In genomic region chr16:30656974-30657865, GRCh38 we compare ENCODE assay signal across 8 cellular contexts. TPM values are rescaled to one million over a fixed set of nuclear protein-coding genes. Genes with fewer than 3 reads are reported as not detected.
DNase-seq lines count a peak whose midpoint lies in the region; ATAC-seq and TF ChIP-seq lines count a peak whose summit lies in the region.

No MANE protein-coding gene starts in this region.

- H3K9me2 ChIP-seq in SU-DHL-6 (replicated peaks; ENCODE audit: insufficient read depth, low read length), result no peaks in the 10 kb centered on the region

- H3K27me3 ChIP-seq in SU-DHL-6 (ENCODE audit: low read length) (no peaks in the 10 kb centered on the region), gastroesophageal sphincter (no peaks in the 10 kb centered on the region), skeletal muscle satellite cell (ENCODE audit: control insufficient read depth, insufficient read depth, low read length) (no peaks in the 10 kb centered on the region)

- H3K79me2 ChIP-seq in SU-DHL-6 (ENCODE audit: insufficient read depth, low read length), result peaks cover 26% of the 10 kb centered on the region; the same call in 1 of the 2 replicates

- H2AFZ ChIP-seq in SU-DHL-6 (ENCODE audit: low read depth, low read length, severe bottlenecking), result peak overlapping the region; percentile 54

- H3K4me3 Mint-ChIP-seq in activated naive CD4-positive, alpha-beta T cell treated with anti-CD3 and anti-CD28 coated beads, Interleukin-2, amount 50 U/mL, for 24 hours, result peak overlapping the region; percentile 87

- H3K9me3 Mint-ChIP-seq in activated naive CD4-positive, alpha-beta T cell treated with anti-CD3 and anti-CD28 coated beads, Interleukin-2, amount 50 U/mL, for 24 hours, result no peaks in the 10 kb centered on the region

- POLR2A ChIA-PET in GM10248 (lab: Yijun Ruan, JAX), result interaction anchor here (0.5 kb wide), 1 partner anchor 89 kb away, joined by 3 read pairs; no protein-coding TSS in a partner anchor

- H3K36me3 Mint-ChIP-seq in activated naive CD4-positive, alpha-beta T cell treated with anti-CD3 and anti-CD28 coated beads, Interleukin-2, amount 50 U/mL, for 24 hours, result peaks cover 21% of the 10 kb centered on the region

- no peak for DNase-seq in activated naive CD4-positive, alpha-beta T cell (lab: John Stamatoyannopoulos, UW)
- no peak for DNase-seq in NCI-H2107 (lab: John Stamatoyannopoulos, UW)
- no peak for DNase-seq in GM10248 (ENCODE audit: extremely low spot score)

- H3F3A ChIP-seq in SU-DHL-6 (ENCODE audit: insufficient read depth), result peaks cover 26% of the 10 kb centered on the region

- H3K4me1 Mint-ChIP-seq in activated naive CD4-positive, alpha-beta T cell treated with anti-CD3 and anti-CD28 coated beads, Interleukin-2, amount 50 U/mL, for 24 hours, result peaks cover 42% of the 10 kb centered on the region

- peak overlapping the region; percentile 94 for H3K27ac Mint-ChIP-seq in activated naive CD4-positive, alpha-beta T cell treated with anti-CD3 and anti-CD28 coated beads, Interleukin-2, amount 50 U/mL, for 24 hours

- H3K4me3 ChIP-seq in SU-DHL-6 (ENCODE audit: insufficient read depth, low read length, poor library complexity, severe bottlenecking), result peak overlapping the region; percentile 48
- H3K4me3 ChIP-seq in gastroesophageal sphincter, result peak overlapping the region; percentile 23 to 46
- peak overlapping the region; percentile 69 for H3K4me3 ChIP-seq in skeletal muscle satellite cell (ENCODE audit: low read length)

- no peaks in the 10 kb centered on the region for H3K27me3 Mint-ChIP-seq in activated naive CD4-positive, alpha-beta T cell treated with anti-CD3 and anti-CD28 coated beads, Interleukin-2, amount 50 U/mL, for 24 hours

- H3K36me3 ChIP-seq in SU-DHL-6 (ENCODE audit: low read length) (0 out of 2 replicates have a peak, but pooled peaks cover 3% of the 10 kb centered on the region), gastroesophageal sphincter (peaks cover 0 to 63% of the 10 kb centered on the region in 2 donors), skeletal muscle satellite cell (ENCODE audit: insufficient read depth, low read length) (peaks cover 56% of the 10 kb centered on the region)

- peak overlapping the region; percentile 71 for H3K4me2 ChIP-seq in SU-DHL-6 (ENCODE audit: low read depth, low read length, poor library complexity, severe bottlenecking)
- H3K4me2 ChIP-seq in skeletal muscle satellite cell (ENCODE audit: low read length), result peak overlapping the region; percentile 92

- TF ChIP-seq POLR2A in gastroesophageal sphincter (IDR thresholded peaks at IDR 0.05), result peak in 1 of 2 donors; percentile 55

- no peaks in the 10 kb centered on the region for H4K20me1 ChIP-seq in SU-DHL-6 (ENCODE audit: low read depth, low read length)

- CTCF ChIA-PET in GM10248 (lab: Yijun Ruan, JAX), result interaction anchor here (0.9 to 1.4 kb wide), 2 partner anchors 28 to 227 kb away, joined by 3 read pairs; partner anchors contain the start of gene DCTPP1

- peak overlapping the region; percentile 64 for H3K9ac ChIP-seq in SU-DHL-6 (ENCODE audit: low read length)
- H3K9ac ChIP-seq in skeletal muscle satellite cell (ENCODE audit: low read depth, low read length), result peak overlapping the region; percentile 75

- 13 to 45% methylated on average over 15 to 16 of the region's 32 CpGs for WGBS in gastroesophageal sphincter (ENCODE audit: low coverage in 1 of 2), 2 donors

- H3K27ac ChIP-seq in SU-DHL-6 (ENCODE audit: low read depth, low read length) (peak overlapping the region; percentile 75), gastroesophageal sphincter (peak overlapping the region; percentile 62 to 98 (median 90))

- TF ChIP-seq EP300 in gastroesophageal sphincter (IDR thresholded peaks at IDR 0.05), result no peak

- ATAC-seq in gastroesophageal sphincter, result no peak
- no peak for ATAC-seq in GM19351 (IDR thresholded peaks at IDR 0.05; ENCODE audit: unreplicated experiment)

- no peaks in the 10 kb centered on the region for H3K9me3 ChIP-seq in SU-DHL-6 (ENCODE audit: insufficient read depth, low read length)
- no peaks in the 10 kb centered on the region for H3K9me3 ChIP-seq in gastroesophageal sphincter
- no peaks in the 10 kb centered on the region for H3K9me3 ChIP-seq in skeletal muscle satellite cell (replicated peaks; ENCODE audit: low read length)

- H3K4me1 ChIP-seq in gastroesophageal sphincter (peaks cover 0 to 60% (median 33%) of the 10 kb centered on the region in 3 donors), skeletal muscle satellite cell (ENCODE audit: control insufficient read depth, insufficient read depth, low read length) (peaks cover 29% of the 10 kb centered on the region)

- TF ChIP-seq CTCF in SU-DHL-6 (IDR thresholded peaks at IDR 0.05; ENCODE audit: insufficient read depth, low read length, poor library complexity, severe bottlenecking) (no peak), gastroesophageal sphincter (IDR thresholded peaks at IDR 0.05) (no peak), GM10248 (IDR thresholded peaks at IDR 0.05; ENCODE audit: control extremely low read depth, extremely low read depth, low read depth, missing control alignments) (no peak)

RNA-seq across cellular contexts. Expression of gene FBRS, which starts 1.0 kb away (rescaled TPM):
- total RNA-seq in gastroesophageal sphincter, result 10 to 100 TPM; 19.9 to 52.1 (median 32.8) TPM
- total RNA-seq in skeletal muscle satellite cell (2012; rRNA removed), result 9.9 and 22.1 TPM in 2 replicates

RNA-seq across cellular contexts. Expression of gene PRR14, which starts 6.5 kb away (rescaled TPM):
- 10 to 100 TPM; 21.7 to 49.2 (median 41.8) TPM for total RNA-seq in gastroesophageal sphincter
- total RNA-seq in skeletal muscle satellite cell (2012; rRNA removed), result 3.8 and 6.8 TPM in 2 replicates

RNA-seq across cellular contexts. Expression of gene SRCAP, which starts 41.8 kb away (rescaled TPM):
- total RNA-seq in gastroesophageal sphincter, result 10 to 100 TPM; 20.6 to 57.4 (median 36.0) TPM
- total RNA-seq in skeletal muscle satellite cell (2012; rRNA removed), result 12.4 and 12.7 TPM in 2 replicates

RNA-seq across cellular contexts. Expression of gene ZNF689, which starts 47.0 kb away (rescaled TPM):
- total RNA-seq in gastroesophageal sphincter, result 10 to 100 TPM in 2 of 4 donors, 1 to 10 TPM in 2; 9.7 to 13.1 (median 11.4) TPM
- 4.4 and 6.1 TPM in 2 replicates for total RNA-seq in skeletal muscle satellite cell (2012; rRNA removed)
